In genomic region chr7:68176974-68177373, GRCh38 we compare ENCODE assay signal across 8 cellular contexts.
DNase-seq lines count a peak whose midpoint lies in the region; ATAC-seq and TF ChIP-seq lines count a peak whose summit lies in the region.

No MANE protein-coding gene starts in this region.

- no peak for TF ChIP-seq POLR2A in erythroblast (IDR thresholded peaks at IDR 0.05; ENCODE audit: low read length)

- no peak overlapping the region for H3K27ac ChIP-seq in neural cell (ENCODE audit: low read length)
- no peak overlapping the region for H3K27ac ChIP-seq in CD4-positive, alpha-beta memory T cell (ENCODE audit: low read depth, low read length)

- no peaks in the 10 kb centered on the region for H3F3A ChIP-seq in neural cell (ENCODE audit: insufficient read depth, low read length, poor library complexity, severe bottlenecking)

- no peak overlapping the region for H3K27ac Mint-ChIP-seq in CD4-positive, alpha-beta memory T cell

- no peak overlapping the region for H3K4me3 Mint-ChIP-seq in CD4-positive, alpha-beta memory T cell

- no peak overlapping the region for H3K4me2 ChIP-seq in neural cell (ENCODE audit: low read length)

- H3K36me3 Mint-ChIP-seq in CD4-positive, alpha-beta memory T cell = no peaks in the 10 kb centered on the region

- TF ChIP-seq RAD21 in neural cell (conservative IDR thresholded peaks at IDR 0.05) = peak; percentile 78

- H3K4me3 ChIP-seq in neural cell (ENCODE audit: low read length) = no peak overlapping the region
- H3K4me3 ChIP-seq in CD4-positive, alpha-beta memory T cell (ENCODE audit: low read length in 2 of 2) = no peak overlapping the region

- DNase-seq in GM04504 (ENCODE audit: low read depth) (peak; percentile 17), NCI-H1048 (lab: John Stamatoyannopoulos, UW) (peak; percentile 58), RKO (ENCODE audit: low spot score) (peak; percentile 84), erythroblast (lab: John Stamatoyannopoulos, UW) (peak; percentile 13 to 44)
- DNase-seq in activated CD4-positive, CD25-positive, alpha-beta regulatory T cell (lab: John Stamatoyannopoulos, UW) = no peak
- no peak for DNase-seq in CD4-positive, alpha-beta memory T cell

- H3K9me2 ChIP-seq in neural cell (ENCODE audit: insufficient read depth, low read length) = no peaks in the 10 kb centered on the region

- H3K27me3 Mint-ChIP-seq in CD4-positive, alpha-beta memory T cell = no peaks in the 10 kb centered on the region

- H3K9me3 ChIP-seq in neural cell (ENCODE audit: low read length) = no peaks in the 10 kb centered on the region
- no peaks in the 10 kb centered on the region for H3K9me3 ChIP-seq in CD4-positive, alpha-beta memory T cell (ENCODE audit: control insufficient read depth in 1 of 2, low read length in 2 of 2)

- TF ChIP-seq EP300 in neural cell (conservative IDR thresholded peaks at IDR 0.05; ENCODE audit: poor library complexity, severe bottlenecking) = no peak

- peak; percentile 78 for TF ChIP-seq CTCF in neural cell (IDR thresholded peaks at IDR 0.05; ENCODE audit: poor library complexity, severe bottlenecking)

- H3K4me1 Mint-ChIP-seq in CD4-positive, alpha-beta memory T cell = no peaks in the 10 kb centered on the region

- POLR2A ChIA-PET in CD4-positive, alpha-beta memory T cell (lab: Charles Lee; ENCODE audit: partially characterized antibody) = no interaction called here

- CTCF ChIA-PET in CD4-positive, alpha-beta memory T cell (lab: Charles Lee; ENCODE audit: partially characterized antibody) = no interaction called here

- H3K4me1 ChIP-seq in CD4-positive, alpha-beta memory T cell (ENCODE audit: insufficient read depth, low read length) = no peaks in the 10 kb centered on the region

- no peak overlapping the region for H2AFZ ChIP-seq in neural cell (ENCODE audit: low read depth, low read length)

- intact Hi-C loops in CD4-positive, alpha-beta memory T cell (cut with micrococcal nuclease) = no loop called here

- no peaks in the 10 kb centered on the region for H3K27me3 ChIP-seq in neural cell (ENCODE audit: insufficient read depth, low read depth, low read length)
- no peaks in the 10 kb centered on the region for H3K27me3 ChIP-seq in CD4-positive, alpha-beta memory T cell (ENCODE audit: insufficient read depth, low read length)

- peaks cover 0 to 37% (median 9%) of the 10 kb centered on the region in 8 donors for H3K9me3 Mint-ChIP-seq in CD4-positive, alpha-beta memory T cell

- H3K79me2 ChIP-seq in neural cell (replicated peaks; ENCODE audit: insufficient read depth, low read length) = no peaks in the 10 kb centered on the region

- no peaks in the 10 kb centered on the region for H3K36me3 ChIP-seq in neural cell (ENCODE audit: insufficient read depth, low read length)
- no peaks in the 10 kb centered on the region for H3K36me3 ChIP-seq in CD4-positive, alpha-beta memory T cell (ENCODE audit: insufficient read depth, low read length)

- H4K20me1 ChIP-seq in neural cell (ENCODE audit: insufficient read depth) = no peaks in the 10 kb centered on the region

- ATAC-seq in GM19023 (IDR thresholded peaks at IDR 0.05; ENCODE audit: unreplicated experiment) = no peak

- H3K9ac ChIP-seq in neural cell (ENCODE audit: low read length) = no peak overlapping the region

TF ChIP-seq in neural cell, 6 proteins besides CTCF, POLR2A, EP300 and RAD21:
- no peak for TF ChIP-seq EZH2 (IDR thresholded peaks at IDR 0.05; ENCODE audit: borderline replicate concordance, insufficient read depth, low read length, poor library complexity, severe bottlenecking)
- peak; percentile 70 for TF ChIP-seq SMC3 (conservative IDR thresholded peaks at IDR 0.05; ENCODE audit: poor library complexity)

Comparison
In these comparisons a context has a peak if more than half of its experiments do, and no peak if none do; other contexts are left out.
1. DNase-seq: peak in GM04504 (single experiment), NCI-H1048 (single experiment), RKO (single experiment) and erythroblast (2 of 2); none in activated CD4-positive, CD25-positive, alpha-beta regulatory T cell (0 of 4) and CD4-positive, alpha-beta memory T cell (0 of 5).